ENCODE assay signal across 10 cellular contexts in genomic region chr3:10883478-10884234, GRCh38.
DNase-seq lines count a peak whose midpoint lies in the region; ATAC-seq and TF ChIP-seq lines count a peak whose summit lies in the region.
"Had no signal": no experiment of that assay in that cellular context is flagged by ENCODE, and none has a peak within 500 bp of the region (broad histone marks: within the 10 kb centered on the region; RNA-seq: fewer than 3 reads in every experiment).

No MANE protein-coding gene starts in this region.

- TF ChIP-seq CTCF in epithelial cell of proximal tubule (conservative IDR thresholded peaks at IDR 0.05; ENCODE audit: low read depth, low read length) (peak; percentile 66), smooth muscle cell (IDR thresholded peaks at IDR 0.05; ENCODE audit: borderline replicate concordance, insufficient read depth, poor library complexity, severe bottlenecking) (peak; percentile 33), tibial artery (IDR thresholded peaks at IDR 0.05) (no peak)

- no peaks in the 10 kb centered on the region for H3K79me2 ChIP-seq in smooth muscle cell (ENCODE audit: low read depth)

- intact Hi-C loops in activated CD4-positive, alpha-beta T cell treated with anti-CD3 and anti-CD28 coated beads for 36 hours (cut with DNase I, micrococcal nuclease) = loop anchor here (1.0 kb wide), 2 partner anchors 48 to 125 kb away; no protein-coding TSS in a partner anchor
- intact Hi-C loops in tibial artery (cut with DNase I; ENCODE audit: low total_unique reads) = no loop called here

- no peaks in the 10 kb centered on the region for H3K36me3 Mint-ChIP-seq in activated CD4-positive, alpha-beta T cell treated with anti-CD3 and anti-CD28 coated beads for 36 hours (ENCODE audit: low read depth)
- no peaks in the 10 kb centered on the region for H3K36me3 Mint-ChIP-seq in activated CD4-positive, alpha-beta T cell treated with anti-CD3 and anti-CD28 coated beads, Interleukin-2, amount 10 ng/mL, durations not matched to agents 7 days and 5 days (ENCODE audit: low read depth)
- H3K36me3 Mint-ChIP-seq: IgD-negative memory B cell had no signal

- peak; percentile 37 for DNase-seq in activated CD4-positive, alpha-beta T cell treated with anti-CD3 and anti-CD28 coated beads for 36 hours
- no peak for DNase-seq in activated CD4-positive, alpha-beta T cell treated with anti-CD3 and anti-CD28 coated beads, Interleukin-2, amount 10 ng/mL, durations not matched to agents 7 days and 5 days
- DNase-seq in NCI-H460 (ENCODE audit: extremely low read depth, low read depth) (peak; percentile 1), epithelial cell of proximal tubule (ENCODE audit: low read depth) (no peak), smooth muscle cell (lab: John Stamatoyannopoulos, UW; ENCODE audit: unreplicated experiment) (no peak), tibial artery (no peak), mucosa of gallbladder (ENCODE audit: low spot score) (no peak)

- H3K9ac ChIP-seq in smooth muscle cell (ENCODE audit: low read depth) = no peak overlapping the region

- no peak overlapping the region for H3K4me3 Mint-ChIP-seq in activated CD4-positive, alpha-beta T cell treated with anti-CD3 and anti-CD28 coated beads for 36 hours
- H3K4me3 Mint-ChIP-seq in activated CD4-positive, alpha-beta T cell treated with anti-CD3 and anti-CD28 coated beads, Interleukin-2, amount 10 ng/mL, durations not matched to agents 7 days and 5 days = no peak overlapping the region
- H3K4me3 Mint-ChIP-seq: IgD-negative memory B cell had no signal

- no peak overlapping the region for H2AFZ ChIP-seq in smooth muscle cell (ENCODE audit: low read depth)

- no peak overlapping the region for H3K27ac Mint-ChIP-seq in activated CD4-positive, alpha-beta T cell treated with anti-CD3 and anti-CD28 coated beads for 36 hours
- no peak overlapping the region for H3K27ac Mint-ChIP-seq in activated CD4-positive, alpha-beta T cell treated with anti-CD3 and anti-CD28 coated beads, Interleukin-2, amount 10 ng/mL, durations not matched to agents 7 days and 5 days
- H3K27ac Mint-ChIP-seq: IgD-negative memory B cell had no signal

- CTCF ChIA-PET in activated CD4-positive, alpha-beta T cell treated with anti-CD3 and anti-CD28 coated beads for 36 hours (lab: Charles Lee) = interaction anchor here (1.5 kb wide), 1 partner anchor 126 kb away, joined by 3 read pairs; no protein-coding TSS in a partner anchor
- CTCF ChIA-PET in activated CD4-positive, alpha-beta T cell treated with anti-CD3 and anti-CD28 coated beads, Interleukin-2, amount 10 ng/mL, durations not matched to agents 7 days and 5 days (lab: Charles Lee) = no interaction called here

- 69% methylated on average over 7 of the region's 7 CpGs for WGBS in smooth muscle cell (ENCODE audit: low lambda C conversion rate)

- H3K27me3 ChIP-seq in smooth muscle cell (ENCODE audit: low read depth) (peaks cover 44% of the 10 kb centered on the region), tibial artery (peaks cover 0 to 22% of the 10 kb centered on the region in 2 donors)
- H3K27me3 ChIP-seq: neutrophil had no signal

- H3K9me3 ChIP-seq in smooth muscle cell (replicated peaks; ENCODE audit: low read depth) (no peaks in the 10 kb centered on the region), tibial artery (no peaks in the 10 kb centered on the region)
- H3K9me3 ChIP-seq: neutrophil had no signal

- POLR2A ChIA-PET in activated CD4-positive, alpha-beta T cell treated with anti-CD3 and anti-CD28 coated beads for 36 hours (lab: Charles Lee) = no interaction called here
- POLR2A ChIA-PET in activated CD4-positive, alpha-beta T cell treated with anti-CD3 and anti-CD28 coated beads, Interleukin-2, amount 10 ng/mL, durations not matched to agents 7 days and 5 days (lab: Charles Lee) = no interaction called here

- no peaks in the 10 kb centered on the region for H3K4me1 Mint-ChIP-seq in activated CD4-positive, alpha-beta T cell treated with anti-CD3 and anti-CD28 coated beads for 36 hours
- peaks cover 1% of the 10 kb centered on the region for H3K4me1 Mint-ChIP-seq in activated CD4-positive, alpha-beta T cell treated with anti-CD3 and anti-CD28 coated beads, Interleukin-2, amount 10 ng/mL, durations not matched to agents 7 days and 5 days
- H3K4me1 Mint-ChIP-seq: IgD-negative memory B cell had no signal

- H4K20me1 ChIP-seq in smooth muscle cell (ENCODE audit: low read depth) = no peaks in the 10 kb centered on the region

- H3K4me2 ChIP-seq in smooth muscle cell = no peak overlapping the region

- no peak overlapping the region for H3K4me3 ChIP-seq in epithelial cell of proximal tubule (ENCODE audit: low read depth, low read length)
- H3K4me3 ChIP-seq in smooth muscle cell = no peak overlapping the region
- H3K4me3 ChIP-seq in tibial artery = no peak overlapping the region

- H3K4me1 ChIP-seq in smooth muscle cell (ENCODE audit: low read depth) (no peaks in the 10 kb centered on the region), tibial artery (no peaks in the 10 kb centered on the region)

- H3K9me3 Mint-ChIP-seq in activated CD4-positive, alpha-beta T cell treated with anti-CD3 and anti-CD28 coated beads for 36 hours (ENCODE audit: low read depth) = no peaks in the 10 kb centered on the region
- no peaks in the 10 kb centered on the region for H3K9me3 Mint-ChIP-seq in activated CD4-positive, alpha-beta T cell treated with anti-CD3 and anti-CD28 coated beads, Interleukin-2, amount 10 ng/mL, durations not matched to agents 7 days and 5 days

- ATAC-seq in activated CD4-positive, alpha-beta T cell treated with anti-CD3 and anti-CD28 coated beads for 36 hours = no peak
- ATAC-seq in HG03280 (IDR thresholded peaks at IDR 0.05; ENCODE audit: unreplicated experiment) = no peak

- H3K36me3 ChIP-seq in smooth muscle cell (ENCODE audit: low read depth) (no peaks in the 10 kb centered on the region), tibial artery (no peaks in the 10 kb centered on the region)
- H3K36me3 ChIP-seq: neutrophil had no signal

- no peaks in the 10 kb centered on the region for H3F3A ChIP-seq in smooth muscle cell (ENCODE audit: low read depth)

- H3K27ac ChIP-seq in smooth muscle cell (ENCODE audit: low read depth) (no peak overlapping the region), tibial artery (no peak overlapping the region)
- H3K27ac ChIP-seq: neutrophil had no signal

- H3K27me3 Mint-ChIP-seq in activated CD4-positive, alpha-beta T cell treated with anti-CD3 and anti-CD28 coated beads for 36 hours = peaks cover 13% of the 10 kb centered on the region
- peaks cover 6% of the 10 kb centered on the region for H3K27me3 Mint-ChIP-seq in activated CD4-positive, alpha-beta T cell treated with anti-CD3 and anti-CD28 coated beads, Interleukin-2, amount 10 ng/mL, durations not matched to agents 7 days and 5 days

Comparison
In these comparisons a context has a peak if more than half of its experiments do, and no peak if none do; other contexts are left out.
1. DNase-seq: peak in activated CD4-positive, alpha-beta T cell treated with anti-CD3 and anti-CD28 coated beads for 36 hours (single experiment) and NCI-H460 (single experiment); none in activated CD4-positive, alpha-beta T cell treated with anti-CD3 and anti-CD28 coated beads, Interleukin-2, amount 10 ng/mL, durations not matched to agents 7 days and 5 days (single experiment), epithelial cell of proximal tubule (single experiment), smooth muscle cell (single experiment), tibial artery (0 of 2) and mucosa of gallbladder (single experiment).
2. CTCF ChIP-seq: peak in epithelial cell of proximal tubule (single experiment) and smooth muscle cell (single experiment); none in tibial artery (0 of 2).